Comparison of ENCODE assay signal across 8 cellular contexts in the genomic region with DNA sequence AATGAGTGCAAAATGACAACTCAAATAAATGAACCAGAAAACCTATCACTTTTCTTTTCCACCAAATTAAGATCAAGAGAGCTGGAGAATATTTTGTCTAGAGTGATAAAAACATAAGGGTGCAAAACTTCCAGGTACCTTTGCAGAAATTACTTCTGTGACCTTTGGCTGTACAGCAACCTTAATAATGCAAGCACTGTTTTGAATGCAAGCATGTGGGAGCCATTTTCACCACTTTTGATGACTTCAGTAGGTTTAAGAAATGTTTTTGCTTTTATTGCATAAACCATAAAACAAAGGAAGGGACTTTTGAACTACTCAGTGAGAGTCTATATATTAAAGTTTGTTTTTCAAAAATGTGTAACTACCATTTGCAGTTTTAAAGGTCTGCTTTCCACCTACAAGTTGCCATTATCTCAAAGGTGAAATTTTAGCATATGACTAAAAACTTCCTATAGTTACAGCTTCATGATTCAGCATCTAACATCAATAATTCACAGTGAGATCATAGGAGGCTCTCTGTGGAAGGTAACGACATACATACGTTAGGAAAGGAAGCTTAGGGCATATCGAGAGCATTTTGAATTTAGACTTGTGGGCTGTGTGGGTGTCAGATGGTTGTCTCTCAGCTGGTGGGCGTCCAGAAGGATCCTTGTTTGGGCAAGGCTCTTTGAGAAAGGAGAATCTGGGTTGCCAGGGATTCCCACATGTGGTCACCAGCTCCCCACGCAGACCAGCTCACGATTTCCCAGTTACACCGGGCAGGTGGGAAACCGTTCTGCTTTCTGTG. TPM values are rescaled to one million over a fixed set of nuclear protein-coding genes. Genes with fewer than 3 reads are reported as not detected.
DNase-seq lines count a peak whose midpoint lies in the region; ATAC-seq and TF ChIP-seq lines count a peak whose summit lies in the region.

No MANE protein-coding gene starts in this region.

- H3K36me3 ChIP-seq in PC-9 (ENCODE audit: low read depth), result peaks cover 21% of the 10 kb centered on the region

- peak overlapping the region; percentile 99 for H3K27ac ChIP-seq in PC-9

- in situ Hi-C loops in astrocyte of the cerebellum (cut with HindIII; ENCODE audit: low sequenced_read_pairs), result loop anchor here (25.0 kb wide), 1 partner anchor 147 kb away; no protein-coding TSS in a partner anchor

- no peaks in the 10 kb centered on the region for H3K9me3 Mint-ChIP-seq in memory B cell
- no peaks in the 10 kb centered on the region for H3K9me3 Mint-ChIP-seq in stimulated activated naive B cell treated with anti-CD40 and anti-IgM and Interleukin-4, amounts not matched to agents 10 μg/mL and 1 μg/mL and 100 μg/mL, for 72 hours

- intact Hi-C loops in PC-9 (cut with micrococcal nuclease; ENCODE audit: unreplicated experiment) (loop anchor here (1.0 to 10.0 kb wide), 4 partner anchors 37 to 749 kb away; no protein-coding TSS in a partner anchor), sciatic nerve (cut with DNase I) (loop anchor here (10.0 kb wide), 1 partner anchor 71 kb away; no protein-coding TSS in a partner anchor)

- H3K36me3 Mint-ChIP-seq in memory B cell, result peaks cover 5% of the 10 kb centered on the region
- peaks cover 4 to 9% of the 10 kb centered on the region in 2 donors for H3K36me3 Mint-ChIP-seq in stimulated activated naive B cell treated with anti-CD40 and anti-IgM and Interleukin-4, amounts not matched to agents 10 μg/mL and 1 μg/mL and 100 μg/mL, for 72 hours

- BruUV-seq in PC-9 (replicated peaks; lab: Mats Ljungman, UMichigan), result no TSS peak

- H4K20me1 ChIP-seq in PC-9 (ENCODE audit: insufficient read depth), result no peaks in the 10 kb centered on the region

- ATAC-seq in memory B cell (ENCODE audit: low read depth) (no peak), sciatic nerve (no peak), HG03039 (IDR thresholded peaks at IDR 0.05; ENCODE audit: unreplicated experiment) (no peak)
- ATAC-seq in stimulated activated naive B cell treated with anti-CD40 and anti-IgM and Interleukin-4, amounts not matched to agents 10 μg/mL and 1 μg/mL and 100 μg/mL, for 72 hours (replicated peaks), result no peak

- no peaks in the 10 kb centered on the region for H3K27me3 ChIP-seq in PC-9 (ENCODE audit: insufficient read depth, low read depth)

- H3F3A ChIP-seq in PC-9 (ENCODE audit: insufficient read depth, low read depth), result peaks cover 65% of the 10 kb centered on the region

- peak overlapping the region; percentile 98 for H3K4me3 Mint-ChIP-seq in memory B cell
- peak overlapping the region; percentile 89 to 90 for H3K4me3 Mint-ChIP-seq in stimulated activated naive B cell treated with anti-CD40 and anti-IgM and Interleukin-4, amounts not matched to agents 10 μg/mL and 1 μg/mL and 100 μg/mL, for 72 hours

- H3K27ac Mint-ChIP-seq in memory B cell, result peak overlapping the region; percentile 53
- H3K27ac Mint-ChIP-seq in stimulated activated naive B cell treated with anti-CD40 and anti-IgM and Interleukin-4, amounts not matched to agents 10 μg/mL and 1 μg/mL and 100 μg/mL, for 72 hours, result peak overlapping the region; percentile 88

- CTCF ChIA-PET in PC-9 (lab: Charles Lee), result interaction anchor here (0.8 to 1.7 kb wide), 5 partner anchors 9 to 156 kb away, joined by 3 to 9 read pairs (median 4); no protein-coding TSS in a partner anchor

- peaks cover 15% of the 10 kb centered on the region for H3K4me1 Mint-ChIP-seq in memory B cell
- peaks cover 22 to 32% of the 10 kb centered on the region in 2 donors for H3K4me1 Mint-ChIP-seq in stimulated activated naive B cell treated with anti-CD40 and anti-IgM and Interleukin-4, amounts not matched to agents 10 μg/mL and 1 μg/mL and 100 μg/mL, for 72 hours

- H3K4me3 ChIP-seq in PC-9 (peak overlapping the region; percentile 52; the same call in 1 of the 2 replicates), astrocyte of the cerebellum (ENCODE audit: low read depth, low read length) (peak overlapping the region; percentile 94)

- no peaks in the 10 kb centered on the region for H3K9me3 ChIP-seq in PC-9 (ENCODE audit: insufficient read depth, low read depth)

- H3K4me1 ChIP-seq in PC-9 (replicated peaks; ENCODE audit: insufficient read depth), result peaks cover 64% of the 10 kb centered on the region

- peaks cover 33% of the 10 kb centered on the region for H3K79me2 ChIP-seq in PC-9 (ENCODE audit: low read depth)

- no peak for TF ChIP-seq CTCF in PC-9 (conservative IDR thresholded peaks at IDR 0.05)
- no peak for TF ChIP-seq CTCF in astrocyte of the cerebellum (IDR thresholded peaks at IDR 0.05; ENCODE audit: low read depth, low read length, missing control alignments)

- no peaks in the 10 kb centered on the region for H3K27me3 Mint-ChIP-seq in memory B cell
- no peaks in the 10 kb centered on the region for H3K27me3 Mint-ChIP-seq in stimulated activated naive B cell treated with anti-CD40 and anti-IgM and Interleukin-4, amounts not matched to agents 10 μg/mL and 1 μg/mL and 100 μg/mL, for 72 hours

- POLR2A ChIA-PET in PC-9 (lab: Charles Lee; ENCODE audit: unreplicated experiment), result interaction anchor here (0.6 to 2.4 kb wide), 4 partner anchors 65 to 168 kb away, joined by 4 to 60 read pairs (median 6); no protein-coding TSS in a partner anchor

- 0 out of 2 replicates have a peak overlapping the region, but pooled peaks have one; percentile 5 for H2AFZ ChIP-seq in PC-9

- no peaks in the 10 kb centered on the region for H3K9me2 ChIP-seq in PC-9 (ENCODE audit: insufficient read depth)

- H3K4me2 ChIP-seq in PC-9, result peak overlapping the region; percentile 85

- peak; percentile 34 for DNase-seq in EH (ENCODE audit: low read depth)
- peak in 1 of 2 experiments; percentile 61 for DNase-seq in PC-9
- DNase-seq in astrocyte of the cerebellum (ENCODE audit: low read depth), result no peak
- no peak for DNase-seq in memory B cell (ENCODE audit: low spot score in 2 of 2)
- DNase-seq in stimulated activated naive B cell treated with anti-CD40 and anti-IgM and Interleukin-4, amounts not matched to agents 10 μg/mL and 1 μg/mL and 100 μg/mL, for 72 hours, result no peak
- no peak for DNase-seq in sciatic nerve (ENCODE audit: low spot score)
- no peak for DNase-seq in NCI-H2196 (lab: John Stamatoyannopoulos, UW; ENCODE audit: unreplicated experiment)

RNA-seq across cellular contexts. Expression of a gene that starts 1.1 kb away (rescaled TPM):
- total RNA-seq in PC-9 (2021) (63.6 and 112 TPM in 2 replicates), sciatic nerve (34.6 TPM)
